ENCODE assay signal across 9 cellular contexts in the genomic region with DNA sequence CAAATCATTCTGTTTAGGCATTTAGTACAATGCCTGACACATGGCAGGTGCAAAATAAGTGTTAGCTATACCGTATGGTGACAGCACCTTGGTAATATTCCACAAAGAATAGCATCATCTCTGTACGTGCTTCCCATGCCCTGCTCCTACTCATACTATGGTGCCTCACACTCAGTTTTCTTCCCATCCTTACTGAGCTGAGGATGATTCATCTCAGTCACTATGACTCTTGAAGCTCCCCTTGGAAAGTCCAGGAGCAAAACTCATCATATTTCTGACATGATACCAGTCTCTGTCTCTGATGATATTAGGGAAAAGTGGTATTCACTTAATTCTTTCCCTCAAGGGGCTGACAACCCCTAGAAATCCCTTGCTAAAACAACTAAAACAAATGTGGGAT.
"Had no signal": no experiment of that assay in that cellular context is flagged by ENCODE, and none has a peak within 500 bp of the region (broad histone marks: within the 10 kb centered on the region; RNA-seq: fewer than 3 reads in every experiment).

No MANE protein-coding gene starts in this region.

- H3K4me1 ChIP-seq: ascending aorta, right atrium auricular region, tibial nerve, uterus had no signal

- H3K27me3 Mint-ChIP-seq: activated naive CD8-positive, alpha-beta T cell treated with anti-CD3 and anti-CD28 coated beads, Interleukin-2, amount 50 U/mL, for 24 hours; activated T-helper 17 cell treated with anti-CD3 and anti-CD28 coated beads, Interleukin-2, amount 50 U/mL, for 72 hours had no signal

- H3K4me3 Mint-ChIP-seq: activated naive CD8-positive, alpha-beta T cell treated with anti-CD3 and anti-CD28 coated beads, Interleukin-2, amount 50 U/mL, for 24 hours; activated T-helper 17 cell treated with anti-CD3 and anti-CD28 coated beads, Interleukin-2, amount 50 U/mL, for 72 hours; nephron had no signal

- H3K27ac ChIP-seq: ascending aorta, right atrium auricular region, tibial nerve, uterus had no signal

- DNase-seq: kidney glomerular epithelial cell; stimulated activated naive CD4-positive, alpha-beta T cell treated with Interleukin-2 at 50 U/mL for 16 hours; uterus had no signal

- H3K9me3 Mint-ChIP-seq: activated naive CD8-positive, alpha-beta T cell treated with anti-CD3 and anti-CD28 coated beads, Interleukin-2, amount 50 U/mL, for 24 hours; activated T-helper 17 cell treated with anti-CD3 and anti-CD28 coated beads, Interleukin-2, amount 50 U/mL, for 72 hours; nephron had no signal

- H3K27ac Mint-ChIP-seq: activated naive CD8-positive, alpha-beta T cell treated with anti-CD3 and anti-CD28 coated beads, Interleukin-2, amount 50 U/mL, for 24 hours; activated T-helper 17 cell treated with anti-CD3 and anti-CD28 coated beads, Interleukin-2, amount 50 U/mL, for 72 hours; nephron had no signal

- ATAC-seq: activated naive CD8-positive, alpha-beta T cell treated with anti-CD3 and anti-CD28 coated beads, Interleukin-2, amount 50 U/mL, for 24 hours; activated T-helper 17 cell treated with anti-CD3 and anti-CD28 coated beads, Interleukin-2, amount 50 U/mL, for 72 hours had no signal

- H3K4me3 ChIP-seq: ascending aorta, right atrium auricular region, tibial nerve, uterus had no signal

- H3K36me3 ChIP-seq: ascending aorta, right atrium auricular region, tibial nerve, uterus had no signal

- H3K9me3 ChIP-seq: ascending aorta, right atrium auricular region, tibial nerve, uterus had no signal

- H3K27me3 ChIP-seq: ascending aorta, right atrium auricular region, tibial nerve, uterus had no signal

- H3K4me1 Mint-ChIP-seq: activated naive CD8-positive, alpha-beta T cell treated with anti-CD3 and anti-CD28 coated beads, Interleukin-2, amount 50 U/mL, for 24 hours; activated T-helper 17 cell treated with anti-CD3 and anti-CD28 coated beads, Interleukin-2, amount 50 U/mL, for 72 hours had no signal
